28 cellular contexts compared by ENCODE assay signal in genomic region chr10:127932521-127933270, GRCh38. TPM values are rescaled to one million over a fixed set of nuclear protein-coding genes. Genes with fewer than 3 reads are reported as not detected.
"Had no signal": no experiment of that assay in that cellular context is flagged by ENCODE, and none has a peak within 500 bp of the region (broad histone marks: within the 10 kb centered on the region; RNA-seq: fewer than 3 reads in every experiment).

No MANE protein-coding gene starts in this region.

- H3K4me1 Mint-ChIP-seq: activated CD4-positive, alpha-beta T cell treated with anti-CD3 and anti-CD28 coated beads for 36 hours; activated CD8-positive, alpha-beta memory T cell treated with anti-CD3 and anti-CD28 coated beads, Interleukin-2, amount 10 ng/mL, durations not matched to agents 7 days and 5 days had no signal

- H3K36me3 Mint-ChIP-seq: activated CD8-positive, alpha-beta memory T cell treated with anti-CD3 and anti-CD28 coated beads, Interleukin-2, amount 10 ng/mL, durations not matched to agents 7 days and 5 days; activated naive CD8-positive, alpha-beta T cell had no signal

- H3K36me3 ChIP-seq: cardiac muscle cell had no signal

- H3K27ac ChIP-seq: body of pancreas, cardiac muscle cell, heart left ventricle, left ventricle myocardium inferior, spleen had no signal

- H3K27ac Mint-ChIP-seq: activated CD4-positive, alpha-beta T cell treated with anti-CD3 and anti-CD28 coated beads for 36 hours; activated CD8-positive, alpha-beta memory T cell treated with anti-CD3 and anti-CD28 coated beads, Interleukin-2, amount 10 ng/mL, durations not matched to agents 7 days and 5 days; activated CD8-positive, alpha-beta T cell treated with anti-CD3 and anti-CD28 coated beads, Interleukin-2, amount 10 ng/mL, durations not matched to agents 7 days and 5 days; activated naive CD8-positive, alpha-beta T cell; nephron progenitor cell; T-helper 2 cell treated with Interferon-gamma antibody and Interleukin-4, amounts not matched to agents 5 μg/mL and 100 μg/mL, for 36 hours had no signal

- H3K4me3 ChIP-seq: body of pancreas, cardiac muscle cell, heart left ventricle, left ventricle myocardium inferior, lung, mucosa of descending colon, spleen had no signal

- H3K27me3 ChIP-seq: body of pancreas, cardiac muscle cell, heart left ventricle, spleen had no signal

- H3K4me1 ChIP-seq: body of pancreas had no signal

- H3K4me3 Mint-ChIP-seq: activated CD4-positive, alpha-beta T cell treated with anti-CD3 and anti-CD28 coated beads for 36 hours; activated CD8-positive, alpha-beta memory T cell treated with anti-CD3 and anti-CD28 coated beads, Interleukin-2, amount 10 ng/mL, durations not matched to agents 7 days and 5 days; activated CD8-positive, alpha-beta T cell treated with anti-CD3 and anti-CD28 coated beads, Interleukin-2, amount 10 ng/mL, durations not matched to agents 7 days and 5 days; activated naive CD8-positive, alpha-beta T cell; nephron progenitor cell; T-helper 2 cell treated with Interferon-gamma antibody and Interleukin-4, amounts not matched to agents 5 μg/mL and 100 μg/mL, for 36 hours had no signal

- DNase-seq: activated CD4-positive, alpha-beta T cell treated with anti-CD3 and anti-CD28 coated beads for 36 hours; activated CD4-positive, CD25-positive, alpha-beta regulatory T cell; activated CD8-positive, alpha-beta memory T cell treated with anti-CD3 and anti-CD28 coated beads, Interleukin-2, amount 10 ng/mL, durations not matched to agents 7 days and 5 days; activated CD8-positive, alpha-beta T cell treated with anti-CD3 and anti-CD28 coated beads, Interleukin-2, amount 10 ng/mL, durations not matched to agents 7 days and 5 days; activated naive CD4-positive, alpha-beta T cell; activated T-cell treated with anti-CD3 and anti-CD28 coated beads, Interleukin-2, amount 50 U/mL, for 48 hours; aorta; body of pancreas; cerebellar nuclear complex; cortex of kidney; foreskin fibroblast; heart left ventricle; left ventricle myocardium inferior; mucosa of descending colon; nephron progenitor cell; right cardiac atrium; spleen; stimulated activated naive CD4-positive, alpha-beta T cell treated with Interleukin-2 at 50 U/mL for 16 hours; T-helper 1 cell; trophoblast cell had no signal

- H3K9me3 Mint-ChIP-seq: T-helper 2 cell treated with Interferon-gamma antibody and Interleukin-4, amounts not matched to agents 5 μg/mL and 100 μg/mL, for 36 hours had no signal

- H3K27me3 Mint-ChIP-seq: activated CD4-positive, alpha-beta T cell treated with anti-CD3 and anti-CD28 coated beads for 36 hours had no signal

- ATAC-seq: activated CD4-positive, alpha-beta T cell treated with anti-CD3 and anti-CD28 coated beads for 36 hours; activated CD8-positive, alpha-beta memory T cell treated with anti-CD3 and anti-CD28 coated beads, Interleukin-2, amount 10 ng/mL, durations not matched to agents 7 days and 5 days; activated CD8-positive, alpha-beta T cell treated with anti-CD3 and anti-CD28 coated beads, Interleukin-2, amount 10 ng/mL, durations not matched to agents 7 days and 5 days; body of pancreas; heart left ventricle; mucosa of descending colon; right cardiac atrium had no signal

- H3K9me3 ChIP-seq: body of pancreas, mucosa of descending colon had no signal

RNA-seq across cellular contexts. Expression of gene CLRN3, which starts 40.0 kb away (rescaled TPM):
- total RNA-seq: activated CD4-positive, alpha-beta T cell treated with anti-CD3 and anti-CD28 coated beads for 36 hours; activated CD8-positive, alpha-beta memory T cell treated with anti-CD3 and anti-CD28 coated beads, Interleukin-2, amount 10 ng/mL, durations not matched to agents 7 days and 5 days; activated CD8-positive, alpha-beta T cell treated with anti-CD3 and anti-CD28 coated beads, Interleukin-2, amount 10 ng/mL, durations not matched to agents 7 days and 5 days; aorta; cardiac muscle cell; endothelial cell of umbilical vein; left ventricle myocardium inferior; lung; myocyte; omental fat pad; right cardiac atrium; temporal lobe had no signal
